ENCODE assay signal across 23 cellular contexts in genomic region chr12:63042646-63043045, GRCh38.
"Had no signal": no experiment of that assay in that cellular context is flagged by ENCODE, and none has a peak within 500 bp of the region (broad histone marks: within the 10 kb centered on the region; RNA-seq: fewer than 3 reads in every experiment).

No MANE protein-coding gene starts in this region.

- H3K9me3 ChIP-seq: breast epithelium, gastroesophageal sphincter, mucosa of descending colon, prostate gland, upper lobe of right lung had no signal

- H3K4me1 ChIP-seq: breast epithelium, gastroesophageal sphincter, heart right ventricle, prostate gland, upper lobe of right lung had no signal

- H3K4me2 ChIP-seq: smooth muscle cell had no signal

- ATAC-seq: activated CD4-positive, alpha-beta T cell treated with anti-CD3 and anti-CD28 coated beads for 36 hours; gastroesophageal sphincter; heart right ventricle; mucosa of descending colon; right cardiac atrium; stimulated activated effector memory CD8-positive, alpha-beta T cell treated with anti-CD3 and anti-CD28 coated beads, Interleukin-12 subunit alpha, Interleukin-12 subunit beta, amount 100 ng/mL, for 72 hours; T-cell; upper lobe of right lung; WTC11 had no signal

- H3K36me3 ChIP-seq: breast epithelium, gastroesophageal sphincter, heart right ventricle, prostate gland, upper lobe of right lung had no signal

- H3K4me1 Mint-ChIP-seq: activated CD4-positive, alpha-beta T cell treated with anti-CD3 and anti-CD28 coated beads for 36 hours; immature natural killer cell; memory B cell; naive B cell; neural crest cell; stimulated activated effector memory CD8-positive, alpha-beta T cell treated with anti-CD3 and anti-CD28 coated beads, Interleukin-12 subunit alpha, Interleukin-12 subunit beta, amount 100 ng/mL, for 72 hours; T-cell; WTC11 had no signal

- H3K9me3 Mint-ChIP-seq: dendritic cell treated with granulocyte-macrophage colony-stimulating factor and Interleukin-4, amounts not matched to agents 40 ng/mL and 50 ng/mL, for 4 days; naive B cell; stimulated activated effector memory CD8-positive, alpha-beta T cell treated with anti-CD3 and anti-CD28 coated beads, Interleukin-12 subunit alpha, Interleukin-12 subunit beta, amount 100 ng/mL, for 72 hours; T-cell; WTC11 had no signal

- H3K4me3 Mint-ChIP-seq: activated CD4-positive, alpha-beta T cell treated with anti-CD3 and anti-CD28 coated beads for 36 hours; activated naive CD8-positive, alpha-beta T cell; dendritic cell treated with granulocyte-macrophage colony-stimulating factor and Interleukin-4, amounts not matched to agents 40 ng/mL and 50 ng/mL, for 4 days; immature natural killer cell; memory B cell; naive B cell; neural crest cell; stimulated activated effector memory CD8-positive, alpha-beta T cell treated with anti-CD3 and anti-CD28 coated beads, Interleukin-12 subunit alpha, Interleukin-12 subunit beta, amount 100 ng/mL, for 72 hours; T-cell; WTC11 had no signal

- H3K27me3 Mint-ChIP-seq: activated CD4-positive, alpha-beta T cell treated with anti-CD3 and anti-CD28 coated beads for 36 hours; activated naive CD8-positive, alpha-beta T cell; dendritic cell treated with granulocyte-macrophage colony-stimulating factor and Interleukin-4, amounts not matched to agents 40 ng/mL and 50 ng/mL, for 4 days; T-cell had no signal

- H3K27ac Mint-ChIP-seq: activated CD4-positive, alpha-beta T cell treated with anti-CD3 and anti-CD28 coated beads for 36 hours; activated naive CD8-positive, alpha-beta T cell; dendritic cell treated with granulocyte-macrophage colony-stimulating factor and Interleukin-4, amounts not matched to agents 40 ng/mL and 50 ng/mL, for 4 days; immature natural killer cell; memory B cell; naive B cell; stimulated activated effector memory CD8-positive, alpha-beta T cell treated with anti-CD3 and anti-CD28 coated beads, Interleukin-12 subunit alpha, Interleukin-12 subunit beta, amount 100 ng/mL, for 72 hours; T-cell; WTC11 had no signal

- H3K4me3 ChIP-seq: breast epithelium, gastroesophageal sphincter, heart right ventricle, mucosa of descending colon, prostate gland, smooth muscle cell, upper lobe of right lung had no signal

- H3K36me3 Mint-ChIP-seq: activated naive CD8-positive, alpha-beta T cell; immature natural killer cell; memory B cell; naive B cell; stimulated activated effector memory CD8-positive, alpha-beta T cell treated with anti-CD3 and anti-CD28 coated beads, Interleukin-12 subunit alpha, Interleukin-12 subunit beta, amount 100 ng/mL, for 72 hours; T-cell; WTC11 had no signal

- DNase-seq: activated CD4-positive, alpha-beta T cell treated with anti-CD3 and anti-CD28 coated beads for 36 hours; activated CD4-positive, alpha-beta T cell treated with anti-CD3 and anti-CD28 coated beads, Interleukin-2, amount 50 U/mL, for 48 hours; anterior cingulate cortex; cerebellar nuclear complex; effector memory CD4-positive, alpha-beta T cell; heart right ventricle; immature natural killer cell; mucosa of descending colon; naive B cell; right cardiac atrium; stimulated activated CD4-positive, alpha-beta T cell treated with anti-CD3 and anti-CD28 coated beads, Interleukin-4, amount 100 ng/mL, for 1 hour; T-cell; upper lobe of right lung had no signal

- H3K27ac ChIP-seq: breast epithelium, gastroesophageal sphincter, heart right ventricle, prostate gland, upper lobe of right lung had no signal

- H3K27me3 ChIP-seq: breast epithelium, gastroesophageal sphincter, heart right ventricle, upper lobe of right lung had no signal
